In genomic region chr6:118581489-118581959, GRCh38 we compare ENCODE assay signal across 2 cellular contexts.
TF ChIP-seq lines count a peak whose summit lies in the region.

No MANE protein-coding gene starts in this region.

TF ChIP-seq in K562, 482 proteins besides CTCF, POLR2A, EP300 and RAD21 (continues in another document):
- TF ChIP-seq CHD4 (IDR thresholded peaks at IDR 0.05; ENCODE audit: insufficient read depth, insufficient replicate concordance, low read depth, low read length, poor library complexity, severe bottlenecking): no peak
- TF ChIP-seq, protein P1, sequence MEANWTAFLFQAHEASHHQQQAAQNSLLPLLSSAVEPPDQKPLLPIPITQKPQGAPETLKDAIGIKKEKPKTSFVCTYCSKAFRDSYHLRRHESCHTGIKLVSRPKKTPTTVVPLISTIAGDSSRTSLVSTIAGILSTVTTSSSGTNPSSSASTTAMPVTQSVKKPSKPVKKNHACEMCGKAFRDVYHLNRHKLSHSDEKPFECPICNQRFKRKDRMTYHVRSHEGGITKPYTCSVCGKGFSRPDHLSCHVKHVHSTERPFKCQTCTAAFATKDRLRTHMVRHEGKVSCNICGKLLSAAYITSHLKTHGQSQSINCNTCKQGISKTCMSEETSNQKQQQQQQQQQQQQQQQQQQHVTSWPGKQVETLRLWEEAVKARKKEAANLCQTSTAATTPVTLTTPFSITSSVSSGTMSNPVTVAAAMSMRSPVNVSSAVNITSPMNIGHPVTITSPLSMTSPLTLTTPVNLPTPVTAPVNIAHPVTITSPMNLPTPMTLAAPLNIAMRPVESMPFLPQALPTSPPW (CRISPR knock-in tag; IDR thresholded peaks at IDR 0.05): peak; percentile 27; the same call in 1 of the 2 replicates
- TF ChIP-seq IRF9 (tag; IDR thresholded peaks at IDR 0.05): peak; percentile 69; the same call in 1 of the 2 replicates
- TF ChIP-seq KLF10 (CRISPR knock-in tag; IDR thresholded peaks at IDR 0.05): no peak
- peak; percentile 96 for TF ChIP-seq FOSL1 (tag; conservative IDR thresholded peaks at IDR 0.05)
- TF ChIP-seq CREM (IDR thresholded peaks at IDR 0.05; ENCODE audit: low read depth): no peak
- TF ChIP-seq L3MBTL2 (IDR thresholded peaks at IDR 0.05): no peak
- TF ChIP-seq MYC (IDR thresholded peaks at IDR 0.05; ENCODE audit: low read depth, low read length): 0 out of 2 replicates have a peak, but pooled peaks have one; percentile 30
- no peak for TF ChIP-seq MYC (CRISPR knock-in tag; IDR thresholded peaks at IDR 0.05; ENCODE audit: borderline replicate concordance, low read depth)
- no peak for TF ChIP-seq CHD7 (IDR thresholded peaks at IDR 0.05; ENCODE audit: low read depth, low read length)
- no peak for TF ChIP-seq ZNF133 (CRISPR knock-in tag; IDR thresholded peaks at IDR 0.05)
- no peak for TF ChIP-seq ZNF239 (CRISPR knock-in tag; IDR thresholded peaks at IDR 0.05)
- no peak for TF ChIP-seq HEY1 (CRISPR knock-in tag; IDR thresholded peaks at IDR 0.05; ENCODE audit: borderline replicate concordance)
- peak; percentile 85 for TF ChIP-seq DPF2 (IDR thresholded peaks at IDR 0.05)

TF ChIP-seq in HepG2, 621 proteins besides CTCF, POLR2A, EP300 and RAD21:
- TF ChIP-seq CEBPB (IDR thresholded peaks at IDR 0.05; ENCODE audit: borderline replicate concordance, low read depth, low read length) (0 out of 2 replicates have a peak, but pooled peaks have one; percentile 15), CHD4 (IDR thresholded peaks at IDR 0.05; ENCODE audit: borderline replicate concordance, low read length) (no peak)
